ENCODE assay signal across 9 cellular contexts in genomic region chr20:32019156-32019510, GRCh38. TPM values are rescaled to one million over a fixed set of nuclear protein-coding genes. Genes with fewer than 3 reads are reported as not detected.
DNase-seq lines count a peak whose midpoint lies in the region; ATAC-seq and TF ChIP-seq lines count a peak whose summit lies in the region.
"Had no signal": no experiment of that assay in that cellular context is flagged by ENCODE, and none has a peak within 500 bp of the region (broad histone marks: within the 10 kb centered on the region; RNA-seq: fewer than 3 reads in every experiment).

No MANE protein-coding gene starts in this region.

- H3K27ac Mint-ChIP-seq in T-helper 1 cell treated with Interleukin-12 subunit alpha and Interleukin-12 subunit beta and Interleukin-4 antibody, amounts not matched to agents 30 μg/mL and 1 μg/mL, for 36 hours, result no peak overlapping the region
- peak overlapping the region; percentile 65 for H3K27ac Mint-ChIP-seq in progenitor cell of endocrine pancreas

- H3K9me3 Mint-ChIP-seq in T-helper 1 cell treated with Interleukin-12 subunit alpha and Interleukin-12 subunit beta and Interleukin-4 antibody, amounts not matched to agents 30 μg/mL and 1 μg/mL, for 36 hours, result no peaks in the 10 kb centered on the region
- H3K9me3 Mint-ChIP-seq in progenitor cell of endocrine pancreas (ENCODE audit: low read depth), result no peaks in the 10 kb centered on the region

- no peak for ATAC-seq in GM18502 (IDR thresholded peaks at IDR 0.05; ENCODE audit: poor library complexity, unreplicated experiment)

- DNase-seq in T-helper 1 cell (no peak), NCI-H748 (lab: John Stamatoyannopoulos, UW; ENCODE audit: unreplicated experiment) (peak; percentile 73), coronary artery (ENCODE audit: low spot score) (no peak), progenitor cell of endocrine pancreas (ENCODE audit: low spot score, unreplicated experiment) (peak; percentile 60), KG1 (lab: John Stamatoyannopoulos, UW) (no peak)
- no peak for DNase-seq in stimulated activated CD4-positive, alpha-beta T cell treated with anti-CD3 and anti-CD28 coated beads, Interleukin-4, amount 100 ng/mL, for 1 hour

- TF ChIP-seq CTCF in coronary artery (IDR thresholded peaks at IDR 0.05), result no peak
- TF ChIP-seq CTCF in progenitor cell of endocrine pancreas (IDR thresholded peaks at IDR 0.05; ENCODE audit: unreplicated experiment), result peak; percentile 32

- H3K27ac ChIP-seq in coronary artery, result no peak overlapping the region

- H3K27me3 Mint-ChIP-seq in T-helper 1 cell treated with Interleukin-12 subunit alpha and Interleukin-12 subunit beta and Interleukin-4 antibody, amounts not matched to agents 30 μg/mL and 1 μg/mL, for 36 hours (ENCODE audit: low read depth), result peaks cover 91% of the 10 kb centered on the region
- H3K27me3 Mint-ChIP-seq in progenitor cell of endocrine pancreas, result peaks cover 74% of the 10 kb centered on the region

- peaks cover 15% of the 10 kb centered on the region for H3K4me1 Mint-ChIP-seq in T-helper 1 cell treated with Interleukin-12 subunit alpha and Interleukin-12 subunit beta and Interleukin-4 antibody, amounts not matched to agents 30 μg/mL and 1 μg/mL, for 36 hours (ENCODE audit: low read depth)
- H3K4me1 Mint-ChIP-seq in progenitor cell of endocrine pancreas (ENCODE audit: low read depth), result peaks cover 7% of the 10 kb centered on the region

- H3K4me3 ChIP-seq in coronary artery, result peak overlapping the region; percentile 70

- H3K4me3 Mint-ChIP-seq in T-helper 1 cell treated with Interleukin-12 subunit alpha and Interleukin-12 subunit beta and Interleukin-4 antibody, amounts not matched to agents 30 μg/mL and 1 μg/mL, for 36 hours, result peak overlapping the region; percentile 86
- peak overlapping the region; percentile 81 for H3K4me3 Mint-ChIP-seq in progenitor cell of endocrine pancreas (ENCODE audit: low read depth)

- H3K36me3 Mint-ChIP-seq in T-helper 1 cell treated with Interleukin-12 subunit alpha and Interleukin-12 subunit beta and Interleukin-4 antibody, amounts not matched to agents 30 μg/mL and 1 μg/mL, for 36 hours (ENCODE audit: low read depth), result peaks cover 2% of the 10 kb centered on the region
- H3K36me3 Mint-ChIP-seq in progenitor cell of endocrine pancreas (ENCODE audit: insufficient read depth), result no peaks in the 10 kb centered on the region

RNA-seq across cellular contexts. Expression of gene CCM2L, which starts 8.9 kb away (rescaled TPM):
- total RNA-seq in progenitor cell of endocrine pancreas, result 1.3 and 1.5 TPM in 2 replicates

RNA-seq across cellular contexts. Expression of gene HCK, which starts 32.9 kb away (rescaled TPM):
- not detected in 2 replicates for total RNA-seq in progenitor cell of endocrine pancreas
- total RNA-seq: lung microvascular endothelial cell had no signal

RNA-seq across cellular contexts. Expression of gene XKR7, which starts 51.2 kb away (rescaled TPM):
- total RNA-seq in progenitor cell of endocrine pancreas, result 2.4 and 2.7 TPM in 2 replicates
- total RNA-seq: lung microvascular endothelial cell had no signal

Comparison
In these comparisons a context has a peak if more than half of its experiments do, and no peak if none do; other contexts are left out.
1. DNase-seq: peak in NCI-H748 (single experiment) and progenitor cell of endocrine pancreas (single experiment); none in T-helper 1 cell (0 of 5), coronary artery (single experiment), KG1 (single experiment) and stimulated activated CD4-positive, alpha-beta T cell treated with anti-CD3 and anti-CD28 coated beads, Interleukin-4, amount 100 ng/mL, for 1 hour (single experiment).